ENCODE assay signal across 15 cellular contexts in the genomic region with DNA sequence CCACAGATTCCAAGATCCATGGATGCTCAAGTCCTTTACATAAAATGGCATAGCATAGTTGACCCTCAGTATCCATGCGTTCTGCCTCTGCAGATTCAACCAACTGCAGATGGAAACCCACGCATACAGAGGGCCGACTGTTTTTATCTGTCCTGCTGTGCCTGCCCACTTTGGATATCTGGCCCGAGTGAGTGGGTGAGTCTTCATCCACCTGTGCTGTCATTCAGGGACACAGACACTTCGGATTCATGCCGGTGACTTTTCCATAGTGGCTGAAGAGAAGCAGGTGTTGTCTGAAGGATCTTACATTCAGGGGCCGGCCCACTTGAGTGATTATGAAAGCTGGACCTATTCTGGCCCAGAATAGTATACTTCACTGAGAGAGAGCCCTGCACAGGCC.
DNase-seq lines count a peak whose midpoint lies in the region; ATAC-seq and TF ChIP-seq lines count a peak whose summit lies in the region.
"Had no signal": no experiment of that assay in that cellular context is flagged by ENCODE, and none has a peak within 500 bp of the region (broad histone marks: within the 10 kb centered on the region; RNA-seq: fewer than 3 reads in every experiment).

No MANE protein-coding gene starts in this region.

- peak; percentile 73 to 84 (median 80) for ATAC-seq in psoas muscle
- no peak for ATAC-seq in GM21825 (IDR thresholded peaks at IDR 0.05; ENCODE audit: unreplicated experiment)
- ATAC-seq: CD8-positive, alpha-beta T cell had no signal

- no peak for TF ChIP-seq CTCF in esophagus muscularis mucosa (IDR thresholded peaks at IDR 0.05)
- TF ChIP-seq CTCF in psoas muscle (IDR thresholded peaks at IDR 0.05) = no peak
- no peak for TF ChIP-seq CTCF in endothelial cell (IDR thresholded peaks at IDR 0.05; ENCODE audit: unreplicated experiment)

- H3K4me3 ChIP-seq in SJCRH30 (no peak overlapping the region), esophagus muscularis mucosa (no peak overlapping the region), psoas muscle (peak overlapping the region; percentile 50)
- H3K4me3 ChIP-seq: HAP-1 had no signal

- DNase-seq in SJCRH30 (peak; percentile 35 to 68), esophagus muscularis mucosa (ENCODE audit: extremely low spot score) (peak; percentile 53), psoas muscle (no peak), endothelial cell (ENCODE audit: low spot score) (no peak), activated T-cell treated with anti-CD3 and anti-CD28 coated beads for 4 hours (no peak)
- DNase-seq: Caco-2; CD4-positive, CD25-positive, alpha-beta regulatory T cell; CD8-positive, alpha-beta T cell; DMS153; DND-41; GOT3; HFFc6 had no signal

- no peak for TF ChIP-seq POLR2A in esophagus muscularis mucosa (IDR thresholded peaks at IDR 0.05; ENCODE audit: low read depth)

- 91% methylated on average over 6 of the region's 7 CpGs for WGBS in esophagus muscularis mucosa
- WGBS in psoas muscle, 3 donors = 33 to 47% (median 38%) methylated on average over 7 of the region's 7 CpGs

- H3K27me3 ChIP-seq in SJCRH30 (no peaks in the 10 kb centered on the region), esophagus muscularis mucosa (no peaks in the 10 kb centered on the region), psoas muscle (ENCODE audit: insufficient read depth in 3 of 3, low read length in 2 of 3) (peaks cover 0 to 2% (median 0%) of the 10 kb centered on the region in 3 donors)

- no peaks in the 10 kb centered on the region for H3K36me3 Mint-ChIP-seq in endothelial cell (ENCODE audit: low read depth, unreplicated experiment)
- H3K36me3 Mint-ChIP-seq: CD4-positive, CD25-positive, alpha-beta regulatory T cell; CD8-positive, alpha-beta T cell had no signal

- TF ChIP-seq EP300 in esophagus muscularis mucosa (IDR thresholded peaks at IDR 0.05) = no peak

- H3K36me3 ChIP-seq in SJCRH30 = no peaks in the 10 kb centered on the region
- H3K36me3 ChIP-seq in esophagus muscularis mucosa = no peaks in the 10 kb centered on the region
- no peaks in the 10 kb centered on the region for H3K36me3 ChIP-seq in psoas muscle (ENCODE audit: insufficient read depth in 1 of 2, low read depth in 1 of 2)
- H3K36me3 ChIP-seq: HAP-1 had no signal

- H3K9me3 Mint-ChIP-seq in endothelial cell (ENCODE audit: unreplicated experiment) = no peaks in the 10 kb centered on the region
- H3K9me3 Mint-ChIP-seq: HFFc6 had no signal

- intact Hi-C loops in esophagus muscularis mucosa (cut with DNase I) = no loop called here
- intact Hi-C loops in psoas muscle (cut with DNase I) = no loop called here

- H3K9me3 ChIP-seq in SJCRH30 (replicated peaks) = no peaks in the 10 kb centered on the region
- no peaks in the 10 kb centered on the region for H3K9me3 ChIP-seq in esophagus muscularis mucosa
- no peaks in the 10 kb centered on the region for H3K9me3 ChIP-seq in psoas muscle
- H3K9me3 ChIP-seq: Caco-2, HAP-1 had no signal

- peaks cover 2% of the 10 kb centered on the region for H3K27me3 Mint-ChIP-seq in endothelial cell (ENCODE audit: unreplicated experiment)

- H3K4me1 Mint-ChIP-seq in endothelial cell (ENCODE audit: unreplicated experiment) = peaks cover 4% of the 10 kb centered on the region
- H3K4me1 Mint-ChIP-seq: CD4-positive, CD25-positive, alpha-beta regulatory T cell had no signal

- H3K4me1 ChIP-seq in SJCRH30 = peaks cover 14% of the 10 kb centered on the region
- H3K4me1 ChIP-seq in esophagus muscularis mucosa = peaks cover 0 to 9% (median 2%) of the 10 kb centered on the region in 4 donors
- H3K4me1 ChIP-seq in psoas muscle = peaks cover 16% of the 10 kb centered on the region
- H3K4me1 ChIP-seq: Caco-2, HAP-1 had no signal

- no peak overlapping the region for H3K4me3 Mint-ChIP-seq in endothelial cell (ENCODE audit: unreplicated experiment)
- H3K4me3 Mint-ChIP-seq: CD4-positive, CD25-positive, alpha-beta regulatory T cell; CD8-positive, alpha-beta T cell; HFFc6 had no signal

- H3K27ac Mint-ChIP-seq in endothelial cell (ENCODE audit: unreplicated experiment) = no peak overlapping the region
- H3K27ac Mint-ChIP-seq: CD4-positive, CD25-positive, alpha-beta regulatory T cell; CD8-positive, alpha-beta T cell; HFFc6 had no signal

- H3K27ac ChIP-seq in SJCRH30 (no peak overlapping the region), esophagus muscularis mucosa (replicated peaks in 1 of 4) (no peak overlapping the region), psoas muscle (peak overlapping the region; percentile 87)
- H3K27ac ChIP-seq: C4-2B had no signal

Comparison
In these comparisons a context has a peak if more than half of its experiments do, and no peak if none do; other contexts are left out.
1. DNase-seq: peak in SJCRH30 (2 of 2) and esophagus muscularis mucosa (single experiment); none in psoas muscle (0 of 2), endothelial cell (single experiment) and activated T-cell treated with anti-CD3 and anti-CD28 coated beads for 4 hours (single experiment).